1 cellular context compared by ENCODE assay signal in the genomic region with DNA sequence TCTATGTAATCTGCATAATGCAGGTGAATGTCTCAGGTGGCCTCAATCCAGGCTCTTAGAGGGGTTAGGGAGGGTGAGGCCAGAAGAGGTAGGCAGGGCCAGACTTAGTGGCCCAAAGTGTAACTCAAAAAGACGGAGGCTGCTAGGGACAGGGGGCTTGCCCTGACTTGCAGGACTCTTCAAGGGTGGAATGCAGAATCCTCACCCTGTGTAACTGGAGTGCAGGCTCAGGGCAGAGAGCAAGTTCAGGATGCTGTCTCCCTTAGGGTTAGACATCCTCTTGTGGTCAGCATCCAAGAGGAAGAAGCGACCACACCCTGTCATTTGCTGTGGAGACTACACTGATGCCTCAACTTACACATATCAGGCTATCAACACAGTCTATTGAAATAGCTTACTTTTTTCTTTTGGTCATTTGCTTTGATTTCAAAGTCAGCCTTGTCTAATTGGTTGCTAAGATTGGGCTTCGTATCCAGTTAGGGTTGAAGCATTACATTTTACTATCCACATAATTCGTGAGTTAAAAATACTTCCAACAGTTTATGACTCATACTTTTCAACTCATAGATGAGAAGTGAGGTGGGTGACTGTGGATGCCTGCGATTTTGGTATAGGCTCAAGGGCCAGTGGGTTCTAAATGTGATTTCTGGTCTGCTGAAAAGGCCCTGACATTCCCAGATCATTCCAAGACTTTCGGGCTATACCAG.
TF ChIP-seq lines count a peak whose summit lies in the region.

No MANE protein-coding gene starts in this region.

TF ChIP-seq in IMR-90, 13 proteins besides CTCF, POLR2A, EP300 and RAD21:
- TF ChIP-seq FOS (IDR thresholded peaks at IDR 0.05; ENCODE audit: low read depth, low read length) (peak; percentile 57; the same call in 1 of the 2 replicates), CEBPB (IDR thresholded peaks at IDR 0.05; ENCODE audit: low read depth, low read length) (no peak), SMC3 (IDR thresholded peaks at IDR 0.05; ENCODE audit: low read depth, low read length) (no peak), BHLHE40 (IDR thresholded peaks at IDR 0.05; ENCODE audit: low read depth, low read length) (no peak), RCOR1 (IDR thresholded peaks at IDR 0.05; ENCODE audit: insufficient replicate concordance, low read length) (no peak)
- TF ChIP-seq, protein P1, sequence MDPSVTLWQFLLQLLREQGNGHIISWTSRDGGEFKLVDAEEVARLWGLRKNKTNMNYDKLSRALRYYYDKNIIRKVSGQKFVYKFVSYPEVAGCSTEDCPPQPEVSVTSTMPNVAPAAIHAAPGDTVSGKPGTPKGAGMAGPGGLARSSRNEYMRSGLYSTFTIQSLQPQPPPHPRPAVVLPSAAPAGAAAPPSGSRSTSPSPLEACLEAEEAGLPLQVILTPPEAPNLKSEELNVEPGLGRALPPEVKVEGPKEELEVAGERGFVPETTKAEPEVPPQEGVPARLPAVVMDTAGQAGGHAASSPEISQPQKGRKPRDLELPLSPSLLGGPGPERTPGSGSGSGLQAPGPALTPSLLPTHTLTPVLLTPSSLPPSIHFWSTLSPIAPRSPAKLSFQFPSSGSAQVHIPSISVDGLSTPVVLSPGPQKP (IDR thresholded peaks at IDR 0.05; ENCODE audit: borderline replicate concordance, low read depth, low read length) = no peak
